In genomic region chr19:29843180-29844051, GRCh38 we compare ENCODE assay signal across 8 cellular contexts. TPM values are rescaled to one million over a fixed set of nuclear protein-coding genes. Genes with fewer than 3 reads are reported as not detected.
A peak's percentile ranks its signal among the peaks of the same experiment; 100 is the strongest.
DNase-seq lines count a peak whose midpoint lies in the region; ATAC-seq and TF ChIP-seq lines count a peak whose summit lies in the region.

No MANE protein-coding gene starts in this region.

- H3K27ac Mint-ChIP-seq in WTC11 = no peak overlapping the region

- no peaks in the 10 kb centered on the region for H3K9me3 Mint-ChIP-seq in WTC11

- peaks cover 16% of the 10 kb centered on the region for H3K27me3 Mint-ChIP-seq in WTC11 (ENCODE audit: low read depth)

- WGBS in psoas muscle, 3 donors = 30 to 36% (median 30%) methylated on average over 25 to 48 of the region's 48 CpGs

- H3K4me3 ChIP-seq in cardiac muscle cell = peak overlapping the region; percentile 8
- H3K4me3 ChIP-seq in psoas muscle = peak overlapping the region; percentile 84

- intact Hi-C loops in psoas muscle (cut with DNase I) = loop anchor here in 1 of 2 donors (2.0 kb wide), 1 partner anchor 31 kb away; no protein-coding TSS in a partner anchor

- no peaks in the 10 kb centered on the region for H3K27me3 ChIP-seq in cardiac muscle cell
- peaks cover 0 to 15% (median 0%) of the 10 kb centered on the region in 3 donors for H3K27me3 ChIP-seq in psoas muscle (ENCODE audit: insufficient read depth in 3 of 3, low read length in 2 of 3)

- H3K36me3 ChIP-seq in cardiac muscle cell (no peaks in the 10 kb centered on the region), psoas muscle (ENCODE audit: insufficient read depth in 1 of 2, low read depth in 1 of 2) (no peaks in the 10 kb centered on the region)

- H3K9me3 ChIP-seq in cardiac muscle cell (ENCODE audit: low read depth) (no peaks in the 10 kb centered on the region), psoas muscle (no peaks in the 10 kb centered on the region)

- no peak for ATAC-seq in WTC11
- no peak for ATAC-seq in psoas muscle
- no peak for ATAC-seq in HG02840 (IDR thresholded peaks at IDR 0.05; ENCODE audit: low FRiP score, unreplicated experiment)

- peaks cover 23% of the 10 kb centered on the region for H3K4me1 Mint-ChIP-seq in WTC11

- H3K4me1 ChIP-seq in cardiac muscle cell (ENCODE audit: low read depth) = peaks cover 11% of the 10 kb centered on the region
- peaks cover 12% of the 10 kb centered on the region for H3K4me1 ChIP-seq in psoas muscle

- peak overlapping the region; percentile 69 for H3K4me3 Mint-ChIP-seq in WTC11

- CTCF ChIA-PET in WTC11 (lab: Charles Lee) = interaction anchor here (1.0 to 7.1 kb wide), 9 partner anchors 9 to 129 kb away, joined by 3 to 76 read pairs (median 8); partner anchors contain the start of gene C19orf12

- TF ChIP-seq CTCF in WTC11 (IDR thresholded peaks at IDR 0.05) (no peak), cardiac muscle cell (IDR thresholded peaks at IDR 0.05; ENCODE audit: low read depth, low read length) (no peak), psoas muscle (IDR thresholded peaks at IDR 0.05) (no peak)

- POLR2A ChIA-PET in WTC11 (lab: Charles Lee) = interaction anchor here (0.6 to 0.8 kb wide), 2 partner anchors 99 to 145 kb away, joined by 3 to 4 read pairs; partner anchors contain the start of gene URI1

- no peaks in the 10 kb centered on the region for H3K36me3 Mint-ChIP-seq in WTC11

- H3K27ac ChIP-seq in cardiac muscle cell (no peak overlapping the region), psoas muscle (no peak overlapping the region)

- peak; percentile 22 for DNase-seq in DMS53 (lab: John Stamatoyannopoulos, UW)
- no peak for DNase-seq in DMS53 treated with DMSO at 0.1 percent for 48 hours (lab: John Stamatoyannopoulos, UW; ENCODE audit: unreplicated experiment)
- DNase-seq in WTC11 (ENCODE audit: low spot score) = peak; percentile 34
- peak; percentile 63 for DNase-seq in cardiac muscle cell (ENCODE audit: low read depth in 1 of 2, low spot score in 1 of 2)
- peak; percentile 27 to 51 for DNase-seq in psoas muscle
- no peak for DNase-seq in NCI-H1048 (lab: John Stamatoyannopoulos, UW)
- DNase-seq in NCI-H345 (lab: John Stamatoyannopoulos, UW) = no peak

TF ChIP-seq in WTC11, 78 proteins besides CTCF, POLR2A, EP300 and RAD21:
- TF ChIP-seq ZNF121 (CRISPR knock-in tag; IDR thresholded peaks at IDR 0.05) (peak; percentile 39; the same call in 1 of the 2 replicates), USF2 (CRISPR knock-in tag; IDR thresholded peaks at IDR 0.05) (peak; percentile 9)
- TF ChIP-seq, protein P1, sequence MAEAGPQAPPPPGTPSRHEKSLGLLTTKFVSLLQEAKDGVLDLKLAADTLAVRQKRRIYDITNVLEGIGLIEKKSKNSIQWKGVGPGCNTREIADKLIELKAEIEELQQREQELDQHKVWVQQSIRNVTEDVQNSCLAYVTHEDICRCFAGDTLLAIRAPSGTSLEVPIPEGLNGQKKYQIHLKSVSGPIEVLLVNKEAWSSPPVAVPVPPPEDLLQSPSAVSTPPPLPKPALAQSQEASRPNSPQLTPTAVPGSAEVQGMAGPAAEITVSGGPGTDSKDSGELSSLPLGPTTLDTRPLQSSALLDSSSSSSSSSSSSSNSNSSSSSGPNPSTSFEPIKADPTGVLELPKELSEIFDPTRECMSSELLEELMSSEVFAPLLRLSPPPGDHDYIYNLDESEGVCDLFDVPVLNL (CRISPR knock-in tag; IDR thresholded peaks at IDR 0.05; ENCODE audit: borderline replicate concordance, low read depth) = no peak

RNA-seq across cellular contexts. Expression of gene CCNE1, which starts 31.6 kb away (rescaled TPM):
- total RNA-seq in WTC11 (2021) = 34.4 to 36.0 TPM (median 35.0 TPM) in 3 replicates
- total RNA-seq in cardiac muscle cell = 11.7 and 15.9 TPM in 2 replicates
- 17.1 and 21.8 TPM in 2 replicates for polyA plus RNA-seq in cardiac muscle cell
- 1 to 10 TPM in 3 of 4 donors, under 1 TPM in 1; 0.97 to 2.3 (median 2.1) TPM for total RNA-seq in psoas muscle
- polyA plus RNA-seq in psoas muscle = 1 to 10 TPM; 1.9 to 6.7 (median 2.0) TPM

Comparison
In these comparisons a context has a peak if more than half of its experiments do, and no peak if none do; other contexts are left out.
1. DNase-seq: peak in DMS53 (single experiment), WTC11 (single experiment), cardiac muscle cell (2 of 2) and psoas muscle (2 of 2); none in DMS53 treated with DMSO at 0.1 percent for 48 hours (single experiment), NCI-H1048 (single experiment) and NCI-H345 (single experiment).